In the genomic region with DNA sequence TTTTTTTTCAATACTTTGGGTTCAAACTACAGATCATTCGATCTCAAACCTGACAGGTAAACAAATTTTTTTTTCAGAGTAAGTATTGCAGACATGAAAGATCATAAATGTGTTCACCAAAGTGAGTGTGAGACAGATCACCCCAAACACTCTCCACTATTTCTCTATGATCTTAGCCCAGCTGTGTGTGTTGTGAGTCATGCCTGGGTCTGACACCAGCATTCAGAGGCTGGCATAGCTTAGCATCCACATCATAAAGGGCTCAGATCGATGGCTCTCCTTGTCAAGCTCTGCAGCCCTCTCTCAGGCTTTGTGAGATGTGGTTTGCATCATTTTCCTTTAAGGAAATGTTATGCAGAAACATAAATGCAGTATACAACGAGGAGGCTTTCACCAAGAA, we compare ENCODE assay signal across 8 cellular contexts.
DNase-seq lines count a peak whose midpoint lies in the region; ATAC-seq and TF ChIP-seq lines count a peak whose summit lies in the region.

No MANE protein-coding gene starts in this region.

- ATAC-seq in activated T-cell treated with anti-CD3 and anti-CD28 coated beads, Interleukin-2, amount 50 U/mL, for 72 hours (replicated peaks in 1 of 2), result peak; percentile 90
- ATAC-seq in activated B cell treated with CpG ODN at 0.5 μM for 24 hours (ENCODE audit: low read depth) (no peak), HG02885 (IDR thresholded peaks at IDR 0.05; ENCODE audit: poor library complexity, unreplicated experiment) (no peak)

- peaks cover 72% of the 10 kb centered on the region for H3K4me1 Mint-ChIP-seq in activated T-cell treated with anti-CD3 and anti-CD28 coated beads, Interleukin-2, amount 50 U/mL, for 72 hours (ENCODE audit: low read depth)
- peaks cover 50% of the 10 kb centered on the region for H3K4me1 Mint-ChIP-seq in activated B cell treated with CpG ODN at 0.5 μM for 24 hours

- H3K27me3 Mint-ChIP-seq in activated T-cell treated with anti-CD3 and anti-CD28 coated beads, Interleukin-2, amount 50 U/mL, for 72 hours (ENCODE audit: low read depth), result no peaks in the 10 kb centered on the region
- H3K27me3 Mint-ChIP-seq in activated B cell treated with CpG ODN at 0.5 μM for 24 hours, result no peaks in the 10 kb centered on the region

- peak; percentile 39 to 46 for DNase-seq in activated T-cell treated with anti-CD3 and anti-CD28 coated beads, Interleukin-2, amount 50 U/mL, for 72 hours
- no peak for DNase-seq in activated T-cell treated with anti-CD3 and anti-CD28 coated beads for 4 hours
- DNase-seq in activated B cell treated with CpG ODN at 0.5 μM for 24 hours, result no peak
- peak; percentile 81 for DNase-seq in globus pallidus (ENCODE audit: low spot score)
- peak; percentile 82 for DNase-seq in superior temporal gyrus (ENCODE audit: extremely low spot score)
- no peak for DNase-seq in KBM-7
- no peak for DNase-seq in iPS-NIHi7 (ENCODE audit: extremely low spot score)

- in situ Hi-C loops in KBM-7 (cut with MboI; ENCODE audit: low pct_unique_long_range_greater_than_20kb, low sequenced_read_pairs), result no loop called here

- TF ChIP-seq CTCF in activated B cell treated with CpG ODN at 0.5 μM for 24 hours (IDR thresholded peaks at IDR 0.05), result no peak

- H3K9me3 Mint-ChIP-seq in activated T-cell treated with anti-CD3 and anti-CD28 coated beads, Interleukin-2, amount 50 U/mL, for 72 hours, result no peaks in the 10 kb centered on the region
- no peaks in the 10 kb centered on the region for H3K9me3 Mint-ChIP-seq in activated B cell treated with CpG ODN at 0.5 μM for 24 hours

- intact Hi-C loops in activated B cell treated with CpG ODN at 0.5 μM for 24 hours (cut with micrococcal nuclease), result loop anchor here (5.0 kb wide), 2 partner anchors 67 to 218 kb away; no protein-coding TSS in a partner anchor

- peak overlapping the region; percentile 43 for H3K27ac Mint-ChIP-seq in activated T-cell treated with anti-CD3 and anti-CD28 coated beads, Interleukin-2, amount 50 U/mL, for 72 hours
- peak overlapping the region; percentile 27 for H3K27ac Mint-ChIP-seq in activated B cell treated with CpG ODN at 0.5 μM for 24 hours

- POLR2A ChIA-PET in activated B cell treated with CpG ODN at 0.5 μM for 24 hours (lab: Charles Lee), result interaction anchor here (1.4 to 2.8 kb wide), 2 partner anchors 66 to 83 kb away, joined by 5 to 29 read pairs; no protein-coding TSS in a partner anchor

- CTCF ChIA-PET in activated B cell treated with CpG ODN at 0.5 μM for 24 hours (lab: Charles Lee), result interaction anchor here (2.4 kb wide), 1 partner anchor 219 kb away, joined by 15 read pairs; no protein-coding TSS in a partner anchor

- H3K36me3 Mint-ChIP-seq in activated T-cell treated with anti-CD3 and anti-CD28 coated beads, Interleukin-2, amount 50 U/mL, for 72 hours (ENCODE audit: insufficient read depth in 2 of 2), result no peaks in the 10 kb centered on the region
- H3K36me3 Mint-ChIP-seq in activated B cell treated with CpG ODN at 0.5 μM for 24 hours (ENCODE audit: low read depth), result peaks cover 16% of the 10 kb centered on the region

- H3K4me3 Mint-ChIP-seq in activated T-cell treated with anti-CD3 and anti-CD28 coated beads, Interleukin-2, amount 50 U/mL, for 72 hours, result peak overlapping the region in 1 of 2 donors; percentile 36
- no peak overlapping the region for H3K4me3 Mint-ChIP-seq in activated B cell treated with CpG ODN at 0.5 μM for 24 hours

Comparison
In these comparisons a context has a peak if more than half of its experiments do, and no peak if none do; other contexts are left out.
1. DNase-seq: peak in activated T-cell treated with anti-CD3 and anti-CD28 coated beads, Interleukin-2, amount 50 U/mL, for 72 hours (2 of 2), globus pallidus (single experiment) and superior temporal gyrus (single experiment); none in activated T-cell treated with anti-CD3 and anti-CD28 coated beads for 4 hours (single experiment), activated B cell treated with CpG ODN at 0.5 μM for 24 hours (single experiment), KBM-7 (single experiment) and iPS-NIHi7 (single experiment).
2. ATAC-seq: peak in activated T-cell treated with anti-CD3 and anti-CD28 coated beads, Interleukin-2, amount 50 U/mL, for 72 hours (2 of 2); none in activated B cell treated with CpG ODN at 0.5 μM for 24 hours (single experiment) and HG02885 (single experiment).